Comparison of ENCODE assay signal across 19 cellular contexts in the genomic region with DNA sequence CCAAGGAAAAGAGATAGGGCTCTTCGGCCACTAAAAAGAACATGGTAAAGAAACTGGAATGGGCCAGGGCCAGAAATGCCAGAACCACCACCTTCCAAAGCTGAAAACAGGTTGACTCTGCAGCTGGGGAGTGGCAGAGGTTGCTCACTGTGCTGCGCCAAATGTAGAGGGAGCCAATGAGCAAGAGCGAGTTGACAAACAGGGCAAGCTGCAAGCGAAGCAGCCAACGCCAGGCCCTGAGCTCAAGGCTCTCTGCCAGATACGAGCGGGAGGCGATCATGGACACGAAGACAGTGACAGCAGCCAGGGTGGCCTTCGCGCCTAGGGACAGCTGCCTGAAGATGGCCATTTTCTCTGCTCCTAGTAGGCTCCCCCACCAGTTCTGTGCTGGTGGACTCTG.
"Had no signal": no experiment of that assay in that cellular context is flagged by ENCODE, and none has a peak within 500 bp of the region (broad histone marks: within the 10 kb centered on the region; RNA-seq: fewer than 3 reads in every experiment).

No MANE protein-coding gene starts in this region.

- H3K27me3 Mint-ChIP-seq: activated CD4-positive, alpha-beta T cell treated with anti-CD3 and anti-CD28 coated beads, Interleukin-2, amount 10 ng/mL, durations not matched to agents 24 days and 14 days; memory B cell; naive thymus-derived CD8-positive, alpha-beta T cell had no signal

- H3K9me3 Mint-ChIP-seq: activated CD4-positive, alpha-beta T cell treated with anti-CD3 and anti-CD28 coated beads, Interleukin-2, amount 10 ng/mL, durations not matched to agents 24 days and 14 days; activated T-helper 1 cell treated with anti-CD3 and anti-CD28 coated beads, Interleukin-12 subunit alpha, Interleukin-12 subunit beta, Interleukin-2, Interleukin-4 antibody, amounts not matched to agents 30 ng/mL and 10 ng/mL and 1 ng/mL, durations not matched to agents 14 hours and 24 hours and 36 hours; memory B cell; naive thymus-derived CD8-positive, alpha-beta T cell had no signal

- DNase-seq: activated CD4-positive, alpha-beta T cell treated with anti-CD3 and anti-CD28 coated beads, Interleukin-2, amount 10 ng/mL, durations not matched to agents 24 days and 14 days; activated CD4-positive, CD25-positive, alpha-beta regulatory T cell; activated CD8-positive, alpha-beta memory T cell treated with anti-CD3 and anti-CD28 coated beads, Interleukin-2, amount 50 U/mL, for 4 hours; activated CD8-positive, alpha-beta T cell treated with anti-CD3 and anti-CD28 coated beads, Interleukin-2, amount 10 ng/mL, durations not matched to agents 7 days and 5 days; activated naive CD4-positive, alpha-beta T cell treated with Interleukin-2 at 50 U/mL for 16 hours; anterior cingulate cortex; cerebellar nuclear complex; effector memory CD4-positive, alpha-beta T cell; kidney; naive thymus-derived CD8-positive, alpha-beta T cell; ovary; sigmoid colon; stimulated activated CD4-positive, alpha-beta T cell treated with anti-CD3 and anti-CD28 coated beads, Interleukin-1b, Interleukin-23, amount 100 ng/mL, for 48 hours; T-helper 2 cell had no signal

- ATAC-seq: activated CD8-positive, alpha-beta T cell treated with anti-CD3 and anti-CD28 coated beads, Interleukin-2, amount 10 ng/mL, durations not matched to agents 7 days and 5 days; left ventricle myocardium superior; naive thymus-derived CD8-positive, alpha-beta T cell had no signal

- H3K36me3 ChIP-seq: ovary had no signal

- H3K4me3 ChIP-seq: ovary, sigmoid colon, thoracic aorta had no signal

- H3K27me3 ChIP-seq: ovary, sigmoid colon had no signal

- H3K9me3 ChIP-seq: ovary, sigmoid colon, thoracic aorta had no signal

- H3K27ac Mint-ChIP-seq: activated CD4-positive, alpha-beta T cell treated with anti-CD3 and anti-CD28 coated beads, Interleukin-2, amount 10 ng/mL, durations not matched to agents 24 days and 14 days; activated CD8-positive, alpha-beta T cell treated with anti-CD3 and anti-CD28 coated beads, Interleukin-2, amount 10 ng/mL, durations not matched to agents 7 days and 5 days; activated T-helper 1 cell treated with anti-CD3 and anti-CD28 coated beads, Interleukin-12 subunit alpha, Interleukin-12 subunit beta, Interleukin-2, Interleukin-4 antibody, amounts not matched to agents 30 ng/mL and 10 ng/mL and 1 ng/mL, durations not matched to agents 14 hours and 24 hours and 36 hours had no signal

- H3K27ac ChIP-seq: epithelial cell of prostate, ovary, sigmoid colon, thoracic aorta had no signal

- H3K4me3 Mint-ChIP-seq: activated CD4-positive, alpha-beta T cell treated with anti-CD3 and anti-CD28 coated beads, Interleukin-2, amount 10 ng/mL, durations not matched to agents 24 days and 14 days; activated CD8-positive, alpha-beta T cell treated with anti-CD3 and anti-CD28 coated beads, Interleukin-2, amount 10 ng/mL, durations not matched to agents 7 days and 5 days; memory B cell had no signal
